Comparison of ENCODE assay signal across 13 cellular contexts in the genomic region with DNA sequence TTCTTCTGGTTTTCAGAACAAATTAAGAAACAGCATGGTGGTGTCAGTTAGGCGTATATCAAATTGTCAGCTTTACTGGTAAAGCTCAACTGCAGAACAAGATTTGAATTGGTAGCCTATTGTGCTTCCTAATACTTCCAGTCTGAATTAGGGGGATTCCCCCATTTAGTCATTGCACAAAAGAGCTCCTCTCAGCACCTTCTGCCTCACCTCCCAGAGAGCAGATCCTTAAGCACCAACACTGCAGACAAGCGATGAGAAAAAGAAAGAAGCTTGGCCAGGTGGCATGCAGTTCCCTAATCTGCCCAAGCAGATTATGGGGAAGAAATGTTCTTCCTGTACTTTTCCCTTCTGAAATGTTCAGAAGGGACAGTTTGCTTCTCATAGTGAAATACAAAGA. TPM values are rescaled to one million over a fixed set of nuclear protein-coding genes. Genes with fewer than 3 reads are reported as not detected.
DNase-seq lines count a peak whose midpoint lies in the region; ATAC-seq and TF ChIP-seq lines count a peak whose summit lies in the region.
"Had no signal": no experiment of that assay in that cellular context is flagged by ENCODE, and none has a peak within 500 bp of the region (broad histone marks: within the 10 kb centered on the region; RNA-seq: fewer than 3 reads in every experiment).

No MANE protein-coding gene starts in this region.

- no peak overlapping the region for H3K4me3 ChIP-seq in mucosa of descending colon
- H3K4me3 ChIP-seq: PC-9, testis had no signal

- H3K4me1 ChIP-seq in mucosa of descending colon (ENCODE audit: low read depth) = no peaks in the 10 kb centered on the region
- H3K4me1 ChIP-seq: Caco-2, testis had no signal

- H3K36me3 ChIP-seq in mucosa of descending colon (ENCODE audit: low read depth) = no peaks in the 10 kb centered on the region

- no peak overlapping the region for H3K27ac ChIP-seq in caudate nucleus (ENCODE audit: low read depth, low read length)
- H3K27ac ChIP-seq: PC-9, testis had no signal

- ATAC-seq in GM18508 (IDR thresholded peaks at IDR 0.05; ENCODE audit: insufficient read depth, unreplicated experiment) = peak; percentile 62
- ATAC-seq in GM19463 (IDR thresholded peaks at IDR 0.05; ENCODE audit: unreplicated experiment) = peak; percentile 80
- peak; percentile 78 for ATAC-seq in HG02870 (IDR thresholded peaks at IDR 0.05; ENCODE audit: unreplicated experiment)
- no peak for ATAC-seq in mucosa of descending colon

- intact Hi-C loops in mucosa of descending colon (cut with DNase I, micrococcal nuclease) = no loop called here

- no peak for TF ChIP-seq CTCF in mucosa of descending colon (IDR thresholded peaks at IDR 0.05)

- DNase-seq in NCI-H82 treated with DMSO at 0.1 percent for 48 hours (lab: John Stamatoyannopoulos, UW; ENCODE audit: unreplicated experiment) = peak; percentile 5
- DNase-seq in HPDE6-E6E7 (ENCODE audit: extremely low spot score) = no peak
- no peak for DNase-seq in mucosa of descending colon
- no peak for DNase-seq in activated CD8-positive, alpha-beta memory T cell treated with anti-CD3 and anti-CD28 coated beads, Interleukin-2, amount 50 U/mL, for 4 hours
- DNase-seq in caudate nucleus (lab: John Stamatoyannopoulos, UW) = no peak
- DNase-seq: Caco-2, KG1, NCI-H1436, PC-9, testis had no signal

- H3K9me3 ChIP-seq in mucosa of descending colon = no peaks in the 10 kb centered on the region
- H3K9me3 ChIP-seq: Caco-2, testis had no signal

RNA-seq across cellular contexts. Expression of gene MAP9, which starts 9.2 kb away (rescaled TPM):
- total RNA-seq in mucosa of descending colon = 10 to 100 TPM in 1 of 3 donors, 1 to 10 TPM in 1, under 1 TPM in 1; 0.75 to 11.7 (median 2.1) TPM
- total RNA-seq: Caco-2 had no signal
